ENCODE assay signal across 9 cellular contexts in genomic region chr20:20743511-20744169, GRCh38. TPM values are rescaled to one million over a fixed set of nuclear protein-coding genes. Genes with fewer than 3 reads are reported as not detected.
DNase-seq lines count a peak whose midpoint lies in the region; ATAC-seq, FAIRE-seq and TF ChIP-seq lines count a peak whose summit lies in the region.
"Had no signal": no experiment of that assay in that cellular context is flagged by ENCODE, and none has a peak within 500 bp of the region (broad histone marks: within the 10 kb centered on the region; RNA-seq: fewer than 3 reads in every experiment).

No MANE protein-coding gene starts in this region.

- DNase-seq in NCI-H774 (lab: John Stamatoyannopoulos, UW) (peak; percentile 47), naive B cell (no peak), GM12892 (ENCODE audit: insufficient read length) (no peak)
- no peak for DNase-seq in stimulated activated naive CD8-positive, alpha-beta T cell treated with anti-CD3 and anti-CD28 coated beads, Interleukin-15, amount 100 ng/mL, for 72 hours

- H3K4me1 Mint-ChIP-seq in naive B cell: peaks cover 9 to 10% (median 9%) of the 10 kb centered on the region in 3 donors
- H3K4me1 Mint-ChIP-seq in stimulated activated naive CD8-positive, alpha-beta T cell treated with anti-CD3 and anti-CD28 coated beads, Interleukin-15, amount 100 ng/mL, for 72 hours: no peaks in the 10 kb centered on the region

- peaks cover 0 to 6% (median 0%) of the 10 kb centered on the region in 3 donors for H3K27me3 Mint-ChIP-seq in naive B cell
- peaks cover 35% of the 10 kb centered on the region for H3K27me3 Mint-ChIP-seq in stimulated activated naive CD8-positive, alpha-beta T cell treated with anti-CD3 and anti-CD28 coated beads, Interleukin-15, amount 100 ng/mL, for 72 hours

- ATAC-seq in HG02870 (IDR thresholded peaks at IDR 0.05; ENCODE audit: unreplicated experiment) (peak; percentile 58), naive B cell (ENCODE audit: low read depth in 2 of 2) (peak; percentile 78 to 81), GM18861 (IDR thresholded peaks at IDR 0.05; ENCODE audit: unreplicated experiment) (no peak), GM18517 (IDR thresholded peaks at IDR 0.05; ENCODE audit: unreplicated experiment) (no peak)
- ATAC-seq in stimulated activated naive CD8-positive, alpha-beta T cell treated with anti-CD3 and anti-CD28 coated beads, Interleukin-15, amount 100 ng/mL, for 72 hours: no peak
- ATAC-seq: foreskin keratinocyte had no signal

- 19% methylated on average over 15 of the region's 15 CpGs for WGBS in esophagus, 2 donors

- peak overlapping the region in 7 of 8 donors; percentile 21 to 91 (median 75) for H3K4me3 Mint-ChIP-seq in naive B cell
- H3K4me3 Mint-ChIP-seq in stimulated activated naive CD8-positive, alpha-beta T cell treated with anti-CD3 and anti-CD28 coated beads, Interleukin-15, amount 100 ng/mL, for 72 hours: no peak overlapping the region

- H3K4me3 ChIP-seq in esophagus (ENCODE audit: low read depth in 1 of 2, low read length in 2 of 2): no peak overlapping the region

- peaks cover 0 to 2% (median 0%) of the 10 kb centered on the region in 7 donors for H3K9me3 Mint-ChIP-seq in naive B cell
- peaks cover 0 to under 1% of the 10 kb centered on the region in 2 donors for H3K9me3 Mint-ChIP-seq in stimulated activated naive CD8-positive, alpha-beta T cell treated with anti-CD3 and anti-CD28 coated beads, Interleukin-15, amount 100 ng/mL, for 72 hours

- FAIRE-seq in GM12892 (lab: Jason Lieb, UNC): no peak

- no peak for TF ChIP-seq POLR2A in GM12892 (IDR thresholded peaks at IDR 0.05; ENCODE audit: low read depth, low read length)

- no peaks in the 10 kb centered on the region for H3K9me3 ChIP-seq in esophagus (ENCODE audit: control insufficient read depth in 2 of 2, insufficient read depth in 1 of 2, low read depth in 1 of 2, low read length in 1 of 2)

- H3K36me3 Mint-ChIP-seq in naive B cell: peaks cover 1 to 2% of the 10 kb centered on the region in 2 donors

- no peaks in the 10 kb centered on the region for H3K36me3 ChIP-seq in esophagus (ENCODE audit: control insufficient read depth in 2 of 2, insufficient read depth in 2 of 2, low read length in 1 of 2)

- H3K27ac ChIP-seq in esophagus (ENCODE audit: low read depth in 2 of 2, low read length in 1 of 2): peak overlapping the region; percentile 52 to 58
- H3K27ac ChIP-seq: foreskin keratinocyte had no signal

- H3K4me1 ChIP-seq in esophagus (ENCODE audit: control insufficient read depth in 2 of 2, insufficient read depth in 2 of 2, low read length in 1 of 2): peaks cover 0 to 7% of the 10 kb centered on the region in 2 donors
- H3K4me1 ChIP-seq: foreskin keratinocyte had no signal

- peak overlapping the region in 1 of 6 donors; percentile 84 for H3K27ac Mint-ChIP-seq in naive B cell
- H3K27ac Mint-ChIP-seq in stimulated activated naive CD8-positive, alpha-beta T cell treated with anti-CD3 and anti-CD28 coated beads, Interleukin-15, amount 100 ng/mL, for 72 hours: no peak overlapping the region

- no peaks in the 10 kb centered on the region for H3K27me3 ChIP-seq in esophagus (ENCODE audit: control insufficient read depth in 1 of 2, insufficient read depth in 2 of 2, low read length in 2 of 2)

RNA-seq across cellular contexts. Expression of gene RALGAPA2, which starts 31.2 kb away (rescaled TPM):
- polyA plus RNA-seq in esophagus (1 to 10 TPM; 3.5 to 3.7 TPM), naive B cell (ENCODE audit: low read depth in 6 of 6) (1 to 10 TPM; 3.6 to 7.3 (median 5.5) TPM)
- polyA plus RNA-seq in GM12892 (2012; ENCODE audit: missing spikeins): 4.8 TPM

Comparison
In these comparisons a context has a peak if more than half of its experiments do, and no peak if none do; other contexts are left out.
1. ATAC-seq: peak in HG02870 (single experiment) and naive B cell (2 of 2); none in GM18861 (single experiment), GM18517 (single experiment) and stimulated activated naive CD8-positive, alpha-beta T cell treated with anti-CD3 and anti-CD28 coated beads, Interleukin-15, amount 100 ng/mL, for 72 hours (single experiment).
2. H3K4me3 Mint-ChIP-seq: peak in naive B cell (7 of 8); none in stimulated activated naive CD8-positive, alpha-beta T cell treated with anti-CD3 and anti-CD28 coated beads, Interleukin-15, amount 100 ng/mL, for 72 hours (0 of 2).